In genomic region chr22:19404676-19405075, GRCh38 we compare ENCODE assay signal across 20 cellular contexts.
"Had no signal": no experiment of that assay in that cellular context is flagged by ENCODE, and none has a peak within 500 bp of the region (broad histone marks: within the 10 kb centered on the region; RNA-seq: fewer than 3 reads in every experiment).

No MANE protein-coding gene starts in this region.

- ATAC-seq: gastroesophageal sphincter; left colon; sciatic nerve; stimulated activated memory B cell treated with anti-CD40 and anti-IgM and Interleukin-4, amounts not matched to agents 10 μg/mL and 1 μg/mL and 100 μg/mL, for 72 hours; stimulated activated naive CD8-positive, alpha-beta T cell treated with anti-CD3 and anti-CD28 coated beads, Interleukin-15, amount 100 ng/mL, for 72 hours; WTC11 had no signal

- H3K4me3 Mint-ChIP-seq: activated naive CD4-positive, alpha-beta T cell treated with anti-CD3 and anti-CD28 coated beads, Interleukin-2, amount 50 U/mL, for 24 hours; memory B cell; nephron; stimulated activated memory B cell treated with anti-CD40 and anti-IgM and Interleukin-4, amounts not matched to agents 10 μg/mL and 1 μg/mL and 100 μg/mL, for 72 hours; stimulated activated naive CD8-positive, alpha-beta T cell treated with anti-CD3 and anti-CD28 coated beads, Interleukin-15, amount 100 ng/mL, for 72 hours; WTC11 had no signal

- H3K4me1 Mint-ChIP-seq: activated naive CD4-positive, alpha-beta T cell treated with anti-CD3 and anti-CD28 coated beads, Interleukin-2, amount 50 U/mL, for 24 hours; nephron; stimulated activated naive CD8-positive, alpha-beta T cell treated with anti-CD3 and anti-CD28 coated beads, Interleukin-15, amount 100 ng/mL, for 72 hours; WTC11 had no signal

- DNase-seq: activated CD4-positive, alpha-beta T cell treated with anti-CD3 and anti-CD28 coated beads, Interleukin-2, amount 50 U/mL, for 4 hours; activated gamma-delta T cell treated with Interleukin-2 at 50 U/mL for 16 hours; hippocampal formation; kidney; left colon; midbrain; ovary; retina; stimulated activated CD4-positive, alpha-beta T cell treated with anti-CD3 and anti-CD28 coated beads, Interleukin-4, amount 100 ng/mL, for 24 hours; stimulated activated naive CD8-positive, alpha-beta T cell treated with anti-CD3 and anti-CD28 coated beads, Interleukin-15, amount 100 ng/mL, for 72 hours; substantia nigra; T-helper 2 cell; upper lobe of left lung had no signal

- H3K27me3 Mint-ChIP-seq: activated naive CD4-positive, alpha-beta T cell treated with anti-CD3 and anti-CD28 coated beads, Interleukin-2, amount 50 U/mL, for 24 hours; memory B cell; stimulated activated memory B cell treated with anti-CD40 and anti-IgM and Interleukin-4, amounts not matched to agents 10 μg/mL and 1 μg/mL and 100 μg/mL, for 72 hours; stimulated activated naive CD8-positive, alpha-beta T cell treated with anti-CD3 and anti-CD28 coated beads, Interleukin-15, amount 100 ng/mL, for 72 hours had no signal

- H3K27ac Mint-ChIP-seq: activated naive CD4-positive, alpha-beta T cell treated with anti-CD3 and anti-CD28 coated beads, Interleukin-2, amount 50 U/mL, for 24 hours; nephron; stimulated activated memory B cell treated with anti-CD40 and anti-IgM and Interleukin-4, amounts not matched to agents 10 μg/mL and 1 μg/mL and 100 μg/mL, for 72 hours; stimulated activated naive CD8-positive, alpha-beta T cell treated with anti-CD3 and anti-CD28 coated beads, Interleukin-15, amount 100 ng/mL, for 72 hours; WTC11 had no signal

- H3K9me3 Mint-ChIP-seq: activated naive CD4-positive, alpha-beta T cell treated with anti-CD3 and anti-CD28 coated beads, Interleukin-2, amount 50 U/mL, for 24 hours; memory B cell; nephron; stimulated activated memory B cell treated with anti-CD40 and anti-IgM and Interleukin-4, amounts not matched to agents 10 μg/mL and 1 μg/mL and 100 μg/mL, for 72 hours; stimulated activated naive CD8-positive, alpha-beta T cell treated with anti-CD3 and anti-CD28 coated beads, Interleukin-15, amount 100 ng/mL, for 72 hours; WTC11 had no signal
